Comparison of ENCODE assay signal across 1 cellular context in genomic region chr19:11435057-11435832, GRCh38.
TF ChIP-seq lines count a peak whose summit lies in the region.

ODAD3 (minus strand) TSS chr19:11435121; CDS start chr19:11435016, 105 bp downstream.
PRKCSH (plus strand) TSS chr19:11435635; CDS start chr19:11436118, 483 bp downstream.

TF ChIP-seq in GM12878, 131 proteins besides CTCF, POLR2A, EP300 and RAD21 (continued from another document):
- TF ChIP-seq HSF1 (IDR thresholded peaks at IDR 0.05; ENCODE audit: low read depth, low read length) (peak; percentile 48; the same call in 1 of the 2 replicates), IRF5 (IDR thresholded peaks at IDR 0.05; ENCODE audit: borderline replicate concordance) (no peak), RFX5 (IDR thresholded peaks at IDR 0.05; ENCODE audit: low read depth, low read length) (peak; percentile 79), NRF1 (conservative IDR thresholded peaks at IDR 0.05; ENCODE audit: low read depth, low read length) (no peak; the same call in 1 of the 2 replicates), TCF12 (IDR thresholded peaks at IDR 0.05; ENCODE audit: low read depth, low read length) (0 out of 2 replicates have a peak, but pooled peaks have one; percentile 27)
- TF ChIP-seq, protein P1, sequence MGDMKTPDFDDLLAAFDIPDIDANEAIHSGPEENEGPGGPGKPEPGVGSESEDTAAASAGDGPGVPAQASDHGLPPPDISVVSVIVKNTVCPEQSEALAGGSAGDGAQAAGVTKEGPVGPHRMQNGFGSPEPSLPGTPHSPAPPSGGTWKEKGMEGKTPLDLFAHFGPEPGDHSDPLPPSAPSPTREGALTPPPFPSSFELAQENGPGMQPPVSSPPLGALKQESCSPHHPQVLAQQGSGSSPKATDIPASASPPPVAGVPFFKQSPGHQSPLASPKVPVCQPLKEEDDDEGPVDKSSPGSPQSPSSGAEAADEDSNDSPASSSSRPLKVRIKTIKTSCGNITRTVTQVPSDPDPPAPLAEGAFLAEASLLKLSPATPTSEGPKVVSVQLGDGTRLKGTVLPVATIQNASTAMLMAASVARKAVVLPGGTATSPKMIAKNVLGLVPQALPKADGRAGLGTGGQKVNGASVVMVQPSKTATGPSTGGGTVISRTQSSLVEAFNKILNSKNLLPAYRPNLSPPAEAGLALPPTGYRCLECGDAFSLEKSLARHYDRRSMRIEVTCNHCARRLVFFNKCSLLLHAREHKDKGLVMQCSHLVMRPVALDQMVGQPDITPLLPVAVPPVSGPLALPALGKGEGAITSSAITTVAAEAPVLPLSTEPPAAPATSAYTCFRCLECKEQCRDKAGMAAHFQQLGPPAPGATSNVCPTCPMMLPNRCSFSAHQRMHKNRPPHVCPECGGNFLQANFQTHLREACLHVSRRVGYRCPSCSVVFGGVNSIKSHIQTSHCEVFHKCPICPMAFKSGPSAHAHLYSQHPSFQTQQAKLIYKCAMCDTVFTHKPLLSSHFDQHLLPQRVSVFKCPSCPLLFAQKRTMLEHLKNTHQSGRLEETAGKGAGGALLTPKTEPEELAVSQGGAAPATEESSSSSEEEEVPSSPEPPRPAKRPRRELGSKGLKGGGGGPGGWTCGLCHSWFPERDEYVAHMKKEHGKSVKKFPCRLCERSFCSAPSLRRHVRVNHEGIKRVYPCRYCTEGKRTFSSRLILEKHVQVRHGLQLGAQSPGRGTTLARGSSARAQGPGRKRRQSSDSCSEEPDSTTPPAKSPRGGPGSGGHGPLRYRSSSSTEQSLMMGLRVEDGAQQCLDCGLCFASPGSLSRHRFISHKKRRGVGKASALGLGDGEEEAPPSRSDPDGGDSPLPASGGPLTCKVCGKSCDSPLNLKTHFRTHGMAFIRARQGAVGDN (IDR thresholded peaks at IDR 0.05): no peak
- TF ChIP-seq, protein P2, sequence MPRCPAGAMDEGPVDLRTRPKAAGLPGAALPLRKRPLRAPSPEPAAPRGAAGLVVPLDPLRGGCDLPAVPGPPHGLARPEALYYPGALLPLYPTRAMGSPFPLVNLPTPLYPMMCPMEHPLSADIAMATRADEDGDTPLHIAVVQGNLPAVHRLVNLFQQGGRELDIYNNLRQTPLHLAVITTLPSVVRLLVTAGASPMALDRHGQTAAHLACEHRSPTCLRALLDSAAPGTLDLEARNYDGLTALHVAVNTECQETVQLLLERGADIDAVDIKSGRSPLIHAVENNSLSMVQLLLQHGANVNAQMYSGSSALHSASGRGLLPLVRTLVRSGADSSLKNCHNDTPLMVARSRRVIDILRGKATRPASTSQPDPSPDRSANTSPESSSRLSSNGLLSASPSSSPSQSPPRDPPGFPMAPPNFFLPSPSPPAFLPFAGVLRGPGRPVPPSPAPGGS (IDR thresholded peaks at IDR 0.05; ENCODE audit: borderline replicate concordance, insufficient read depth, low read depth, low read length, poor library complexity, severe bottlenecking): no peak
